ENCODE assay signal across 3 cellular contexts in genomic region chr4:54743562-54743961, GRCh38.
"Had no signal": no experiment of that assay in that cellular context is flagged by ENCODE, and none has a peak within 500 bp of the region (broad histone marks: within the 10 kb centered on the region; RNA-seq: fewer than 3 reads in every experiment).

No MANE protein-coding gene starts in this region.

- DNase-seq: GDM1, GF-D8 had no signal

- ATAC-seq: GM12878 had no signal

- H3K4me3 ChIP-seq: GM12878 had no signal
